ENCODE assay signal across 11 cellular contexts in genomic region chr15:69573815-69574472, GRCh38.
A peak's percentile ranks its signal among the peaks of the same experiment; 100 is the strongest.
DNase-seq lines count a peak whose midpoint lies in the region; ATAC-seq and TF ChIP-seq lines count a peak whose summit lies in the region.
"Had no signal": no experiment of that assay in that cellular context is flagged by ENCODE, and none has a peak within 500 bp of the region (broad histone marks: within the 10 kb centered on the region; RNA-seq: fewer than 3 reads in every experiment).

No MANE protein-coding gene starts in this region.

- no peaks in the 10 kb centered on the region for H3K27me3 Mint-ChIP-seq in CD4-positive, CD25-positive, alpha-beta regulatory T cell
- peaks cover 8% of the 10 kb centered on the region for H3K27me3 Mint-ChIP-seq in T-helper 1 cell treated with Interleukin-12 subunit alpha and Interleukin-12 subunit beta and Interleukin-4 antibody, amounts not matched to agents 30 μg/mL and 1 μg/mL, for 36 hours (ENCODE audit: low read depth)
- peaks cover 4% of the 10 kb centered on the region for H3K27me3 Mint-ChIP-seq in activated naive CD8-positive, alpha-beta T cell treated with anti-CD3 and anti-CD28 coated beads for 36 hours

- H3K27me3 ChIP-seq in CD4-positive, CD25-positive, alpha-beta regulatory T cell (ENCODE audit: control insufficient read depth, insufficient read depth, low read length) = no peaks in the 10 kb centered on the region
- H3K27me3 ChIP-seq in HAP-1 (ENCODE audit: low read depth) = no peaks in the 10 kb centered on the region
- H3K27me3 ChIP-seq: adrenal gland had no signal

- H3K27ac ChIP-seq in CD4-positive, CD25-positive, alpha-beta regulatory T cell (ENCODE audit: insufficient read depth, low read length, poor library complexity, severe bottlenecking) = no peak overlapping the region
- H3K27ac ChIP-seq in coronary artery = peak overlapping the region in 1 of 2 donors; percentile 58
- H3K27ac ChIP-seq: adrenal gland had no signal

- H3K4me1 ChIP-seq in CD4-positive, CD25-positive, alpha-beta regulatory T cell (ENCODE audit: control insufficient read depth, insufficient read depth, low read length, poor library complexity, severe bottlenecking) = no peaks in the 10 kb centered on the region
- H3K4me1 ChIP-seq in HAP-1 = no peaks in the 10 kb centered on the region

- H3K27ac Mint-ChIP-seq in CD4-positive, CD25-positive, alpha-beta regulatory T cell = peak overlapping the region in 1 of 3 donors; percentile 77
- H3K27ac Mint-ChIP-seq in T-helper 1 cell treated with Interleukin-12 subunit alpha and Interleukin-12 subunit beta and Interleukin-4 antibody, amounts not matched to agents 30 μg/mL and 1 μg/mL, for 36 hours = peak overlapping the region; percentile 50
- H3K27ac Mint-ChIP-seq in activated naive CD8-positive, alpha-beta T cell treated with anti-CD3 and anti-CD28 coated beads for 36 hours = peak overlapping the region; percentile 31

- H3K4me1 Mint-ChIP-seq in CD4-positive, CD25-positive, alpha-beta regulatory T cell = peaks cover 0 to 13% (median 0%) of the 10 kb centered on the region in 4 donors
- peaks cover 18% of the 10 kb centered on the region for H3K4me1 Mint-ChIP-seq in T-helper 1 cell treated with Interleukin-12 subunit alpha and Interleukin-12 subunit beta and Interleukin-4 antibody, amounts not matched to agents 30 μg/mL and 1 μg/mL, for 36 hours (ENCODE audit: low read depth)
- H3K4me1 Mint-ChIP-seq in activated naive CD8-positive, alpha-beta T cell treated with anti-CD3 and anti-CD28 coated beads for 36 hours = peaks cover 24% of the 10 kb centered on the region

- H3K9me3 ChIP-seq in CD4-positive, CD25-positive, alpha-beta regulatory T cell (ENCODE audit: control insufficient read depth in 2 of 2, low read length in 2 of 2) = no peaks in the 10 kb centered on the region
- H3K9me3 ChIP-seq in HAP-1 = no peaks in the 10 kb centered on the region
- H3K9me3 ChIP-seq: adrenal gland; BLaER1 treated with 17β-estradiol and CSF1 and Interleukin-3, amounts not matched to agents 10 nM and 100 nM had no signal

- H3K4me3 ChIP-seq in CD4-positive, CD25-positive, alpha-beta regulatory T cell (ENCODE audit: low read depth, low read length) = no peak overlapping the region
- H3K4me3 ChIP-seq in HAP-1 = no peak overlapping the region
- H3K4me3 ChIP-seq in coronary artery = no peak overlapping the region
- H3K4me3 ChIP-seq: adrenal gland; BLaER1 treated with 17β-estradiol and CSF1 and Interleukin-3, amounts not matched to agents 10 nM and 100 nM had no signal

- H3K36me3 ChIP-seq in CD4-positive, CD25-positive, alpha-beta regulatory T cell (ENCODE audit: control insufficient read depth, insufficient read depth, low read length) = no peaks in the 10 kb centered on the region
- H3K36me3 ChIP-seq in HAP-1 (replicated peaks) = no peaks in the 10 kb centered on the region
- H3K36me3 ChIP-seq: adrenal gland; BLaER1 treated with 17β-estradiol and CSF1 and Interleukin-3, amounts not matched to agents 10 nM and 100 nM had no signal

- peak in 1 of 3 donors; percentile 28 for DNase-seq in CD4-positive, CD25-positive, alpha-beta regulatory T cell
- peak; percentile 53 for DNase-seq in activated naive CD8-positive, alpha-beta T cell treated with anti-CD3 and anti-CD28 coated beads for 36 hours
- peak; percentile 77 for DNase-seq in renal cortical epithelial cell (ENCODE audit: low read depth)
- DNase-seq in HAP-1 (ENCODE audit: low spot score in 2 of 2) = no peak
- no peak for DNase-seq in coronary artery (ENCODE audit: low spot score)
- no peak for DNase-seq in HK-2 (ENCODE audit: unreplicated experiment)
- DNase-seq in COLO668 (lab: John Stamatoyannopoulos, UW; ENCODE audit: unreplicated experiment) = no peak
- DNase-seq: small intestine had no signal

- H3K36me3 Mint-ChIP-seq in CD4-positive, CD25-positive, alpha-beta regulatory T cell = no peaks in the 10 kb centered on the region
- no peaks in the 10 kb centered on the region for H3K36me3 Mint-ChIP-seq in T-helper 1 cell treated with Interleukin-12 subunit alpha and Interleukin-12 subunit beta and Interleukin-4 antibody, amounts not matched to agents 30 μg/mL and 1 μg/mL, for 36 hours (ENCODE audit: low read depth)
- H3K36me3 Mint-ChIP-seq in activated naive CD8-positive, alpha-beta T cell treated with anti-CD3 and anti-CD28 coated beads for 36 hours = no peaks in the 10 kb centered on the region

- no peak overlapping the region for H3K4me3 Mint-ChIP-seq in CD4-positive, CD25-positive, alpha-beta regulatory T cell
- H3K4me3 Mint-ChIP-seq in T-helper 1 cell treated with Interleukin-12 subunit alpha and Interleukin-12 subunit beta and Interleukin-4 antibody, amounts not matched to agents 30 μg/mL and 1 μg/mL, for 36 hours = no peak overlapping the region
- H3K4me3 Mint-ChIP-seq in activated naive CD8-positive, alpha-beta T cell treated with anti-CD3 and anti-CD28 coated beads for 36 hours = no peak overlapping the region

- in situ Hi-C loops in HAP-1 (cut with MboI; ENCODE audit: low sequenced_read_pairs) = no loop called here

- no peak for TF ChIP-seq CTCF in coronary artery (IDR thresholded peaks at IDR 0.05)

- peak; percentile 36 to 37 for ATAC-seq in CD4-positive, CD25-positive, alpha-beta regulatory T cell (ENCODE audit: low read depth in 2 of 2)

- no peaks in the 10 kb centered on the region for H3K9me3 Mint-ChIP-seq in CD4-positive, CD25-positive, alpha-beta regulatory T cell
- H3K9me3 Mint-ChIP-seq in T-helper 1 cell treated with Interleukin-12 subunit alpha and Interleukin-12 subunit beta and Interleukin-4 antibody, amounts not matched to agents 30 μg/mL and 1 μg/mL, for 36 hours = no peaks in the 10 kb centered on the region
- no peaks in the 10 kb centered on the region for H3K9me3 Mint-ChIP-seq in activated naive CD8-positive, alpha-beta T cell treated with anti-CD3 and anti-CD28 coated beads for 36 hours

Comparison
In these comparisons a context has a peak if more than half of its experiments do, and no peak if none do; other contexts are left out.
1. DNase-seq: peak in activated naive CD8-positive, alpha-beta T cell treated with anti-CD3 and anti-CD28 coated beads for 36 hours (single experiment) and renal cortical epithelial cell (single experiment); none in HAP-1 (0 of 2), coronary artery (single experiment), HK-2 (single experiment) and COLO668 (single experiment).